In genomic region chr1:170881268-170882265, GRCh38 we compare ENCODE assay signal across 8 cellular contexts. TPM values are rescaled to one million over a fixed set of nuclear protein-coding genes. Genes with fewer than 3 reads are reported as not detected.
DNase-seq lines count a peak whose midpoint lies in the region; ATAC-seq and TF ChIP-seq lines count a peak whose summit lies in the region.

No MANE protein-coding gene starts in this region.

- ATAC-seq in body of pancreas (no peak), lower lobe of right lung (peak; percentile 32 to 59), HG02678 (IDR thresholded peaks at IDR 0.05; ENCODE audit: unreplicated experiment) (no peak), HG03342 (IDR thresholded peaks at IDR 0.05; ENCODE audit: unreplicated experiment) (no peak), HG02642 (IDR thresholded peaks at IDR 0.05; ENCODE audit: poor library complexity, unreplicated experiment) (no peak), GM19467 (IDR thresholded peaks at IDR 0.05; ENCODE audit: unreplicated experiment) (no peak)

- no peaks in the 10 kb centered on the region for H3K27me3 ChIP-seq in body of pancreas
- H3K27me3 ChIP-seq in lower lobe of right lung (ENCODE audit: low read depth): no peaks in the 10 kb centered on the region

- H3K36me3 ChIP-seq in body of pancreas (replicated peaks in 1 of 2; ENCODE audit: insufficient read depth in 1 of 2, low read depth in 2 of 2) (no peaks in the 10 kb centered on the region), lower lobe of right lung (no peaks in the 10 kb centered on the region)

- TF ChIP-seq CTCF in body of pancreas (IDR thresholded peaks at IDR 0.05) (peak in 5 of 7 experiments; percentile 19 to 58 (median 55)), lower lobe of right lung (IDR thresholded peaks at IDR 0.05) (peak; percentile 49)

- H3K27ac ChIP-seq in body of pancreas (no peak overlapping the region), lower lobe of right lung (no peak overlapping the region)

- no peak overlapping the region for H3K4me3 ChIP-seq in body of pancreas
- no peak overlapping the region for H3K4me3 ChIP-seq in lower lobe of right lung

- TF ChIP-seq POLR2A in body of pancreas (IDR thresholded peaks at IDR 0.05): no peak

- H3K9me3 ChIP-seq in body of pancreas (no peaks in the 10 kb centered on the region), lower lobe of right lung (no peaks in the 10 kb centered on the region)

- WGBS in body of pancreas, 2 donors: 14 to 19% methylated on average over 5 of the region's 5 CpGs

- H3K4me1 ChIP-seq in body of pancreas: no peaks in the 10 kb centered on the region
- no peaks in the 10 kb centered on the region for H3K4me1 ChIP-seq in lower lobe of right lung

- peak; percentile 19 for DNase-seq in GM04503 (ENCODE audit: low read depth)
- DNase-seq in LHCN-M2 (ENCODE audit: low read depth): peak; percentile 61
- DNase-seq in body of pancreas: no peak
- no peak for DNase-seq in lower lobe of right lung

- intact Hi-C loops in body of pancreas (cut with DNase I): no loop called here
- intact Hi-C loops in lower lobe of right lung (cut with DNase I): no loop called here

RNA-seq across cellular contexts. Expression of gene MROH9, which starts 53.8 kb away (rescaled TPM):
- not detected in 2 replicates for total RNA-seq in LHCN-M2 (2014; rRNA removed)
- polyA plus RNA-seq in LHCN-M2 (2012): not detected
- not detected for total RNA-seq in body of pancreas
- 1.2 TPM for total RNA-seq in lower lobe of right lung

Comparison
In these comparisons a context has a peak if more than half of its experiments do, and no peak if none do; other contexts are left out.
1. DNase-seq: peak in GM04503 (single experiment) and LHCN-M2 (single experiment); none in body of pancreas (0 of 4) and lower lobe of right lung (single experiment).
2. ATAC-seq: peak in lower lobe of right lung (2 of 2); none in body of pancreas (single experiment), HG02678 (single experiment), HG03342 (single experiment), HG02642 (single experiment) and GM19467 (single experiment).